Comparison of ENCODE assay signal across 8 cellular contexts in the genomic region with DNA sequence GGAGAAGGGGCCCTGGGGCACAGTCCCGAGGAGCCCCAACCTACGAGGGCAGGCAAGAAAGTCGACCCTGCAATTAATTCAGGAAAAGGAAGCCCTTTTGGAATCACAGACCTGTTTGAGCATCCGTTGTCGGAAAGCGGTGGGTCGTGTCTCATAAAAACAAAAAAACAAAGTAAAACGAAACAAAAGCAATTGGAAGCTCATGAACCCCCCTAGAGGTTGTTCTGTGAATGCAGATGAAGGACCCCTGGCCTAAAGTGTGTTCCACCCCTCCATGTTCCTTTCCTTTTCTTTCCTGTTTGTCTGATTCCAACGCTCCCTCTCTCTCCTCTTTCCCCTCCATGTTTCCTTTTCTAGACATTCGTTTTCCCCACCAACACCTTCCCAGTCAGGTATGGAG.
DNase-seq lines count a peak whose midpoint lies in the region; ATAC-seq and TF ChIP-seq lines count a peak whose summit lies in the region.

No MANE protein-coding gene starts in this region.

- H3K27me3 ChIP-seq in CD4-positive, CD25-positive, alpha-beta regulatory T cell (ENCODE audit: control insufficient read depth, insufficient read depth, low read length) = peaks cover 3% of the 10 kb centered on the region
- no peaks in the 10 kb centered on the region for H3K27me3 ChIP-seq in sigmoid colon

- no peak overlapping the region for H3K27ac ChIP-seq in CD4-positive, CD25-positive, alpha-beta regulatory T cell (ENCODE audit: insufficient read depth, low read length, poor library complexity, severe bottlenecking)
- H3K27ac ChIP-seq in sigmoid colon = no peak overlapping the region

- H3K4me3 ChIP-seq in CD4-positive, CD25-positive, alpha-beta regulatory T cell (ENCODE audit: low read depth, low read length) = no peak overlapping the region
- H3K4me3 ChIP-seq in sigmoid colon = no peak overlapping the region

- TF ChIP-seq CTCF in sigmoid colon (IDR thresholded peaks at IDR 0.05) = no peak

- peaks cover 0 to 7% (median 0%) of the 10 kb centered on the region in 7 donors for H3K9me3 Mint-ChIP-seq in CD4-positive, CD25-positive, alpha-beta regulatory T cell
- H3K9me3 Mint-ChIP-seq in activated T-helper 1 cell treated with anti-CD3 and anti-CD28 coated beads, Interleukin-12 subunit alpha, Interleukin-12 subunit beta, Interleukin-2, Interleukin-4 antibody, amounts not matched to agents 30 ng/mL and 10 ng/mL and 1 ng/mL, durations not matched to agents 14 hours and 24 hours and 36 hours = no peaks in the 10 kb centered on the region

- peaks cover 0 to 6% (median 1%) of the 10 kb centered on the region in 4 donors for H3K4me1 Mint-ChIP-seq in CD4-positive, CD25-positive, alpha-beta regulatory T cell
- H3K4me1 Mint-ChIP-seq in activated T-helper 1 cell treated with anti-CD3 and anti-CD28 coated beads, Interleukin-12 subunit alpha, Interleukin-12 subunit beta, Interleukin-2, Interleukin-4 antibody, amounts not matched to agents 30 ng/mL and 10 ng/mL and 1 ng/mL, durations not matched to agents 14 hours and 24 hours and 36 hours (ENCODE audit: low read depth) = no peaks in the 10 kb centered on the region

- no peaks in the 10 kb centered on the region for H3K36me3 Mint-ChIP-seq in CD4-positive, CD25-positive, alpha-beta regulatory T cell
- no peaks in the 10 kb centered on the region for H3K36me3 Mint-ChIP-seq in activated T-helper 1 cell treated with anti-CD3 and anti-CD28 coated beads, Interleukin-12 subunit alpha, Interleukin-12 subunit beta, Interleukin-2, Interleukin-4 antibody, amounts not matched to agents 30 ng/mL and 10 ng/mL and 1 ng/mL, durations not matched to agents 14 hours and 24 hours and 36 hours (ENCODE audit: low read depth)

- peak overlapping the region in 1 of 3 donors; percentile 52 for H3K27ac Mint-ChIP-seq in CD4-positive, CD25-positive, alpha-beta regulatory T cell
- H3K27ac Mint-ChIP-seq in activated T-helper 1 cell treated with anti-CD3 and anti-CD28 coated beads, Interleukin-12 subunit alpha, Interleukin-12 subunit beta, Interleukin-2, Interleukin-4 antibody, amounts not matched to agents 30 ng/mL and 10 ng/mL and 1 ng/mL, durations not matched to agents 14 hours and 24 hours and 36 hours = no peak overlapping the region

- no peaks in the 10 kb centered on the region for H3K4me1 ChIP-seq in CD4-positive, CD25-positive, alpha-beta regulatory T cell (ENCODE audit: control insufficient read depth, insufficient read depth, low read length, poor library complexity, severe bottlenecking)
- H3K4me1 ChIP-seq in sigmoid colon = peaks cover 0 to 48% (median 14%) of the 10 kb centered on the region in 4 donors

- 33 to 35% methylated on average over 10 of the region's 10 CpGs for WGBS in sigmoid colon, 2 donors

- TF ChIP-seq POLR2A in sigmoid colon (IDR thresholded peaks at IDR 0.05) = no peak

- H3K9me3 ChIP-seq in CD4-positive, CD25-positive, alpha-beta regulatory T cell (ENCODE audit: control insufficient read depth in 2 of 2, low read length in 2 of 2) = no peaks in the 10 kb centered on the region
- no peaks in the 10 kb centered on the region for H3K9me3 ChIP-seq in sigmoid colon

- no peaks in the 10 kb centered on the region for H3K36me3 ChIP-seq in CD4-positive, CD25-positive, alpha-beta regulatory T cell (ENCODE audit: control insufficient read depth, insufficient read depth, low read length)
- H3K36me3 ChIP-seq in sigmoid colon = no peaks in the 10 kb centered on the region

- intact Hi-C loops in activated T-helper 1 cell treated with anti-CD3 and anti-CD28 coated beads, Interleukin-12 subunit alpha, Interleukin-12 subunit beta, Interleukin-2, Interleukin-4 antibody, amounts not matched to agents 30 ng/mL and 10 ng/mL and 1 ng/mL, durations not matched to agents 14 hours and 24 hours and 36 hours (cut with micrococcal nuclease) = no loop called here
- intact Hi-C loops in sigmoid colon (cut with DNase I) = no loop called here

- TF ChIP-seq EP300 in sigmoid colon (IDR thresholded peaks at IDR 0.05) = no peak

- H3K27me3 Mint-ChIP-seq in CD4-positive, CD25-positive, alpha-beta regulatory T cell = peaks cover 13% of the 10 kb centered on the region
- peaks cover 5% of the 10 kb centered on the region for H3K27me3 Mint-ChIP-seq in activated T-helper 1 cell treated with anti-CD3 and anti-CD28 coated beads, Interleukin-12 subunit alpha, Interleukin-12 subunit beta, Interleukin-2, Interleukin-4 antibody, amounts not matched to agents 30 ng/mL and 10 ng/mL and 1 ng/mL, durations not matched to agents 14 hours and 24 hours and 36 hours (ENCODE audit: insufficient read depth)

- ATAC-seq in CD4-positive, CD25-positive, alpha-beta regulatory T cell (ENCODE audit: low read depth in 2 of 2) = no peak
- peak; percentile 55 for ATAC-seq in GM21526 (IDR thresholded peaks at IDR 0.05; ENCODE audit: low FRiP score, unreplicated experiment)

- H3K4me3 Mint-ChIP-seq in CD4-positive, CD25-positive, alpha-beta regulatory T cell = peak overlapping the region in 3 of 4 donors; percentile 49 to 76 (median 60)
- H3K4me3 Mint-ChIP-seq in activated T-helper 1 cell treated with anti-CD3 and anti-CD28 coated beads, Interleukin-12 subunit alpha, Interleukin-12 subunit beta, Interleukin-2, Interleukin-4 antibody, amounts not matched to agents 30 ng/mL and 10 ng/mL and 1 ng/mL, durations not matched to agents 14 hours and 24 hours and 36 hours = peak overlapping the region; percentile 5

- peak in 1 of 3 donors; percentile 9 for DNase-seq in CD4-positive, CD25-positive, alpha-beta regulatory T cell
- no peak for DNase-seq in activated T-helper 1 cell treated with anti-CD3 and anti-CD28 coated beads, Interleukin-12 subunit alpha, Interleukin-12 subunit beta, Interleukin-2, Interleukin-4 antibody, amounts not matched to agents 30 ng/mL and 10 ng/mL and 1 ng/mL, durations not matched to agents 14 hours and 24 hours and 36 hours (ENCODE audit: low spot score)
- DNase-seq in left kidney (ENCODE audit: low read depth, low spot score) (peak; percentile 74), sigmoid colon (no peak), NK-92 (lab: John Stamatoyannopoulos, UW; ENCODE audit: unreplicated experiment) (no peak), GDM1 (lab: John Stamatoyannopoulos, UW) (no peak), middle frontal gyrus (ENCODE audit: extremely low spot score, low spot score) (no peak)
